ENCODE assay signal across 8 cellular contexts in genomic region chr20:3237958-3238615, GRCh38. TPM values are rescaled to one million over a fixed set of nuclear protein-coding genes. Genes with fewer than 3 reads are reported as not detected.
DNase-seq lines count a peak whose midpoint lies in the region; ATAC-seq and TF ChIP-seq lines count a peak whose summit lies in the region.

No MANE protein-coding gene starts in this region.

- H3K27ac Mint-ChIP-seq in activated naive CD4-positive, alpha-beta T cell treated with anti-CD3 and anti-CD28 coated beads for 36 hours: no peak overlapping the region
- no peak overlapping the region for H3K27ac Mint-ChIP-seq in type B pancreatic cell

- H3K4me1 ChIP-seq in adipocyte (ENCODE audit: control insufficient read depth, insufficient read depth, low read length) (peaks cover 9% of the 10 kb centered on the region), liver (ENCODE audit: control insufficient read depth in 4 of 4, insufficient read depth in 4 of 4, low read length in 3 of 4) (peaks cover 8 to 21% (median 14%) of the 10 kb centered on the region in 4 donors)

- H3K27me3 ChIP-seq in adipocyte (replicated peaks; ENCODE audit: control insufficient read depth, insufficient read depth, low read length) (peaks cover 29% of the 10 kb centered on the region), liver (ENCODE audit: control insufficient read depth in 4 of 4, insufficient read depth in 4 of 4, low read length in 3 of 4) (peaks cover 0 to 8% (median 1%) of the 10 kb centered on the region in 4 donors)

- CTCF ChIA-PET in activated naive CD4-positive, alpha-beta T cell treated with anti-CD3 and anti-CD28 coated beads for 36 hours (lab: Charles Lee): no interaction called here

- H3K36me3 ChIP-seq in adipocyte (ENCODE audit: control insufficient read depth, insufficient read depth, low read length, severe bottlenecking): no peaks in the 10 kb centered on the region
- H3K36me3 ChIP-seq in liver (ENCODE audit: control insufficient read depth in 4 of 4, insufficient read depth in 3 of 4, low read depth in 1 of 4, low read length in 3 of 4): no peaks in the 10 kb centered on the region

- H3K9me3 Mint-ChIP-seq in activated naive CD4-positive, alpha-beta T cell treated with anti-CD3 and anti-CD28 coated beads for 36 hours: no peaks in the 10 kb centered on the region
- H3K9me3 Mint-ChIP-seq in type B pancreatic cell: no peaks in the 10 kb centered on the region

- ATAC-seq in GM19452 (IDR thresholded peaks at IDR 0.05; ENCODE audit: unreplicated experiment): no peak
- ATAC-seq in GM21576 (IDR thresholded peaks at IDR 0.05; ENCODE audit: unreplicated experiment): no peak

- TF ChIP-seq RAD21 in liver (IDR thresholded peaks at IDR 0.05): no peak

- no peak for DNase-seq in activated naive CD4-positive, alpha-beta T cell treated with anti-CD3 and anti-CD28 coated beads for 36 hours
- no peak for DNase-seq in activated naive CD4-positive, alpha-beta T cell treated with anti-CD3 and anti-CD28 coated beads, Interleukin-2, amount 50 U/mL, for 16 hours
- DNase-seq in adipocyte (ENCODE audit: low read depth) (no peak), type B pancreatic cell (ENCODE audit: extremely low spot score, unreplicated experiment) (no peak), SW480 (ENCODE audit: low spot score) (no peak)

- H3K36me3 Mint-ChIP-seq in activated naive CD4-positive, alpha-beta T cell treated with anti-CD3 and anti-CD28 coated beads for 36 hours (ENCODE audit: low read depth): no peaks in the 10 kb centered on the region
- no peaks in the 10 kb centered on the region for H3K36me3 Mint-ChIP-seq in type B pancreatic cell

- peaks cover 6% of the 10 kb centered on the region for H3K4me1 Mint-ChIP-seq in activated naive CD4-positive, alpha-beta T cell treated with anti-CD3 and anti-CD28 coated beads for 36 hours (ENCODE audit: low read depth)
- H3K4me1 Mint-ChIP-seq in type B pancreatic cell (ENCODE audit: unreplicated experiment): peaks cover 6% of the 10 kb centered on the region

- H3K9me3 ChIP-seq in adipocyte (ENCODE audit: control insufficient read depth, low read length) (no peaks in the 10 kb centered on the region), liver (ENCODE audit: control insufficient read depth in 4 of 4, low read length in 3 of 4) (no peaks in the 10 kb centered on the region)

- intact Hi-C loops in activated naive CD4-positive, alpha-beta T cell treated with anti-CD3 and anti-CD28 coated beads for 36 hours (cut with micrococcal nuclease): loop anchor here (5.0 kb wide), 1 partner anchor 79 kb away; no protein-coding TSS in a partner anchor

- H3K9ac ChIP-seq in adipocyte (ENCODE audit: low read length) (no peak overlapping the region), liver (ENCODE audit: low read depth in 1 of 2, low read length in 2 of 2) (no peak overlapping the region)

- WGBS in liver: 8% methylated on average over 59 of the region's 59 CpGs

- peak overlapping the region; percentile 81 for H3K4me3 ChIP-seq in adipocyte (ENCODE audit: low read length)
- H3K4me3 ChIP-seq in liver (ENCODE audit: low read depth in 1 of 3, low read length in 3 of 3): peak overlapping the region in 2 of 3 donors; percentile 36 to 76

- TF ChIP-seq CTCF in liver (IDR thresholded peaks at IDR 0.05; ENCODE audit: low read depth, low read length, missing input control) (no peak), type B pancreatic cell (conservative IDR thresholded peaks at IDR 0.05) (peak; percentile 41)

- H3K27me3 Mint-ChIP-seq in activated naive CD4-positive, alpha-beta T cell treated with anti-CD3 and anti-CD28 coated beads for 36 hours (ENCODE audit: low read depth): peaks cover 61% of the 10 kb centered on the region
- peaks cover 68% of the 10 kb centered on the region for H3K27me3 Mint-ChIP-seq in type B pancreatic cell

- H3K4me3 Mint-ChIP-seq in activated naive CD4-positive, alpha-beta T cell treated with anti-CD3 and anti-CD28 coated beads for 36 hours: peak overlapping the region; percentile 76
- H3K4me3 Mint-ChIP-seq in type B pancreatic cell: peak overlapping the region; percentile 78

- H3K27ac ChIP-seq in liver (ENCODE audit: low read depth in 1 of 2, low read length in 2 of 2): no peak overlapping the region

TF ChIP-seq in liver, 16 proteins besides CTCF, POLR2A, EP300 and RAD21:
- TF ChIP-seq JUND (IDR thresholded peaks at IDR 0.05): no peak
- no peak for TF ChIP-seq REST (IDR thresholded peaks at IDR 0.05)
- no peak for TF ChIP-seq GABPA (IDR thresholded peaks at IDR 0.05 in 1 of 2, conservative IDR thresholded peaks at IDR 0.05 in 1 of 2)
- TF ChIP-seq HNF4A (conservative IDR thresholded peaks at IDR 0.05): no peak
- TF ChIP-seq, protein P1, sequence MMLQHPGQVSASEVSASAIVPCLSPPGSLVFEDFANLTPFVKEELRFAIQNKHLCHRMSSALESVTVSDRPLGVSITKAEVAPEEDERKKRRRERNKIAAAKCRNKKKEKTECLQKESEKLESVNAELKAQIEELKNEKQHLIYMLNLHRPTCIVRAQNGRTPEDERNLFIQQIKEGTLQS (IDR thresholded peaks at IDR 0.05): no peak

RNA-seq across cellular contexts. Expression of gene SLC4A11, which starts 0.9 kb away (rescaled TPM):
- under 1 TPM; 0.72 to 0.91 TPM for total RNA-seq in activated naive CD4-positive, alpha-beta T cell treated with anti-CD3 and anti-CD28 coated beads for 36 hours
- total RNA-seq in liver (under 1 TPM; under 0.01 to 0.05 TPM), type B pancreatic cell (ENCODE audit: low replicate concordance) (5.8 and 6.9 TPM in 2 replicates)
- polyA plus RNA-seq in liver: under 1 TPM; 0.08 to 0.13 TPM

RNA-seq across cellular contexts. Expression of gene ITPA, which starts 28.8 kb away (rescaled TPM):
- 10 to 100 TPM; 38.2 to 42.1 TPM for total RNA-seq in activated naive CD4-positive, alpha-beta T cell treated with anti-CD3 and anti-CD28 coated beads for 36 hours
- total RNA-seq in liver (10 to 100 TPM; 14.4 to 14.9 TPM), type B pancreatic cell (ENCODE audit: low replicate concordance) (51.7 and 59.7 TPM in 2 replicates)
- 10 to 100 TPM; 24.6 to 39.8 TPM for polyA plus RNA-seq in liver

RNA-seq across cellular contexts. Expression of gene DDRGK1, which starts 33.6 kb away (rescaled TPM):
- total RNA-seq in activated naive CD4-positive, alpha-beta T cell treated with anti-CD3 and anti-CD28 coated beads for 36 hours: 10 to 100 TPM; 78.2 to 79.5 TPM
- 10 to 100 TPM; 16.8 to 40.0 TPM for total RNA-seq in liver
- 10 to 100 TPM; 57.0 to 72.4 TPM for polyA plus RNA-seq in liver
- 56.7 and 61.6 TPM in 2 replicates for total RNA-seq in type B pancreatic cell (ENCODE audit: low replicate concordance)
